Comparison of ENCODE assay signal across 14 cellular contexts in the genomic region with DNA sequence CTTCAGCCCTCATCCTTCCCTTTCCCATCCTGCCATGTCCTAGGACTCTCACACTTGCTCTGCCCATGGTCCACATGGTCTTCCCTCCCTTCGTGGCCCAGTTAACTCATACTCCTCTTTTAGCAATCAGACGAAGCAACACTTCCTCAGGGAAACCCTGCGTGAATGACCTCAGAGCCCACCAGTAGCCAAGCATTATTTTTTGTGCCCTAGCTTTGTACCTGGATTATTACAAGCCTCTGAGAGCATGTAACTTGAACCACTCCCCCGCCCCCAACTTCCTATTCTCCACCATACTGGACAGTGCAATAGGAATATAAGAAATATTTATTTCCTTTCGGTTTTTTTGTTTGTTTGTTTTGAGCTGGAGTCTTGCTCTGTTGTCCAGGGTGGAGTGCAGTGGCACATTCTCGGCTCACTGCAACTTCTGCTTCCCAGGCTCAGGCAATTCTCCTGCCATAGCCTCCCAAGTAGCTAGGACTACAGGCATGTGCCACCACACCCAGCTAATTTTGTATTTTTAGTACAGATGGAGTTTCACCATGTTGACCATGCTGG. TPM values are rescaled to one million over a fixed set of nuclear protein-coding genes. Genes with fewer than 3 reads are reported as not detected.
A peak's percentile ranks its signal among the peaks of the same experiment; 100 is the strongest.
DNase-seq lines count a peak whose midpoint lies in the region; ATAC-seq and TF ChIP-seq lines count a peak whose summit lies in the region.
"Had no signal": no experiment of that assay in that cellular context is flagged by ENCODE, and none has a peak within 500 bp of the region (broad histone marks: within the 10 kb centered on the region; RNA-seq: fewer than 3 reads in every experiment).

No MANE protein-coding gene starts in this region.

- H3K9me3 ChIP-seq in adipocyte (ENCODE audit: control insufficient read depth, low read length): no peaks in the 10 kb centered on the region
- H3K9me3 ChIP-seq in lower lobe of right lung: no peaks in the 10 kb centered on the region
- H3K9me3 ChIP-seq in testis: no peaks in the 10 kb centered on the region
- H3K9me3 ChIP-seq in upper lobe of right lung: no peaks in the 10 kb centered on the region
- H3K9me3 ChIP-seq: esophagus muscularis mucosa, thyroid gland had no signal

- DNase-seq in activated T-cell treated with anti-CD3 and anti-CD28 coated beads, Interleukin-2, amount 50 U/mL, for 4 hours: no peak
- no peak for DNase-seq in activated T-cell treated with anti-CD3 and anti-CD28 coated beads for 4 hours
- DNase-seq in adipocyte (ENCODE audit: low read depth): peak; percentile 16
- peak; percentile 50 for DNase-seq in lower lobe of right lung
- DNase-seq in testis: no peak
- DNase-seq in upper lobe of right lung: no peak
- no peak for DNase-seq in foreskin keratinocyte
- DNase-seq: activated effector memory CD4-positive, alpha-beta T cell treated with anti-CD3 and anti-CD28 coated beads, Interleukin-2, amount 50 U/mL, for 16 hours; cortex of kidney; NCI-H2081; thyroid gland had no signal

- no peaks in the 10 kb centered on the region for H3K27me3 Mint-ChIP-seq in activated T-cell treated with anti-CD3 and anti-CD28 coated beads, Interleukin-2, amount 50 U/mL, for 4 hours (ENCODE audit: low read depth)

- H3K9me3 Mint-ChIP-seq in activated T-cell treated with anti-CD3 and anti-CD28 coated beads, Interleukin-2, amount 50 U/mL, for 4 hours: no peaks in the 10 kb centered on the region

- H3K4me1 Mint-ChIP-seq in activated T-cell treated with anti-CD3 and anti-CD28 coated beads, Interleukin-2, amount 50 U/mL, for 4 hours (ENCODE audit: low read depth): peaks cover 21% of the 10 kb centered on the region

- H3K9ac ChIP-seq in adipocyte (ENCODE audit: low read length): peak overlapping the region; percentile 38

- no peak overlapping the region for H3K27ac ChIP-seq in lower lobe of right lung
- peak overlapping the region; percentile 57 to 91 for H3K27ac ChIP-seq in testis
- H3K27ac ChIP-seq in upper lobe of right lung: no peak overlapping the region
- no peak overlapping the region for H3K27ac ChIP-seq in foreskin keratinocyte
- H3K27ac ChIP-seq: thyroid gland had no signal

- TF ChIP-seq POLR2A in testis (IDR thresholded peaks at IDR 0.05): no peak

- H3K4me1 ChIP-seq in adipocyte (ENCODE audit: control insufficient read depth, insufficient read depth, low read length) (peaks cover 58% of the 10 kb centered on the region), lower lobe of right lung (peaks cover 35% of the 10 kb centered on the region), testis (peaks cover 32% of the 10 kb centered on the region), upper lobe of right lung (peaks cover 18% of the 10 kb centered on the region), foreskin keratinocyte (no peaks in the 10 kb centered on the region)

- no peaks in the 10 kb centered on the region for H3K36me3 Mint-ChIP-seq in activated T-cell treated with anti-CD3 and anti-CD28 coated beads, Interleukin-2, amount 50 U/mL, for 4 hours (ENCODE audit: insufficient read depth)

- no peak for TF ChIP-seq CTCF in lower lobe of right lung (IDR thresholded peaks at IDR 0.05)
- no peak for TF ChIP-seq CTCF in testis (IDR thresholded peaks at IDR 0.05)
- no peak for TF ChIP-seq CTCF in upper lobe of right lung (IDR thresholded peaks at IDR 0.05)
- no peak for TF ChIP-seq CTCF in foreskin keratinocyte (conservative IDR thresholded peaks at IDR 0.05)

- 64 to 71% methylated on average over 6 of the region's 6 CpGs for WGBS in testis, 2 donors

- H3K4me3 ChIP-seq in adipocyte (ENCODE audit: low read length) (peak overlapping the region; percentile 14), lower lobe of right lung (no peak overlapping the region), testis (no peak overlapping the region), upper lobe of right lung (no peak overlapping the region)
- H3K4me3 ChIP-seq: esophagus muscularis mucosa, thyroid gland had no signal

- H3K36me3 ChIP-seq in adipocyte (ENCODE audit: control insufficient read depth, insufficient read depth, low read length, severe bottlenecking) (no peaks in the 10 kb centered on the region), lower lobe of right lung (no peaks in the 10 kb centered on the region), testis (ENCODE audit: low read depth, missing control alignments) (no peaks in the 10 kb centered on the region), upper lobe of right lung (no peaks in the 10 kb centered on the region)
- H3K36me3 ChIP-seq: esophagus muscularis mucosa, thyroid gland had no signal

- no peaks in the 10 kb centered on the region for H3K27me3 ChIP-seq in adipocyte (replicated peaks; ENCODE audit: control insufficient read depth, insufficient read depth, low read length)
- H3K27me3 ChIP-seq in lower lobe of right lung (ENCODE audit: low read depth): no peaks in the 10 kb centered on the region
- H3K27me3 ChIP-seq in testis: no peaks in the 10 kb centered on the region
- H3K27me3 ChIP-seq in upper lobe of right lung: no peaks in the 10 kb centered on the region
- no peaks in the 10 kb centered on the region for H3K27me3 ChIP-seq in foreskin keratinocyte
- H3K27me3 ChIP-seq: esophagus muscularis mucosa, thyroid gland had no signal

- H3K4me3 Mint-ChIP-seq in activated T-cell treated with anti-CD3 and anti-CD28 coated beads, Interleukin-2, amount 50 U/mL, for 4 hours: peak overlapping the region; percentile 26

- no peak for ATAC-seq in activated T-cell treated with anti-CD3 and anti-CD28 coated beads, Interleukin-2, amount 50 U/mL, for 4 hours
- ATAC-seq in lower lobe of right lung: no peak
- no peak for ATAC-seq in upper lobe of right lung
- ATAC-seq in GM18909 (IDR thresholded peaks at IDR 0.05; ENCODE audit: poor library complexity, unreplicated experiment): no peak
- ATAC-seq in foreskin keratinocyte: no peak
- ATAC-seq: activated CD8-positive, alpha-beta T cell treated with anti-CD3 and anti-CD28 coated beads, Interleukin-2, amount 10 ng/mL, durations not matched to agents 7 days and 5 days had no signal

- intact Hi-C loops in lower lobe of right lung (cut with DNase I): no loop called here
- intact Hi-C loops in testis (cut with DNase I; ENCODE audit: low total_unique reads): no loop called here
- intact Hi-C loops in upper lobe of right lung (cut with DNase I): no loop called here

RNA-seq across cellular contexts. Expression of a gene that starts 2.9 kb away (rescaled TPM):
- 1 to 10 TPM; 5.8 to 8.6 (median 8.2) TPM for total RNA-seq in activated T-cell treated with anti-CD3 and anti-CD28 coated beads, Interleukin-2, amount 50 U/mL, for 4 hours
- total RNA-seq in lower lobe of right lung: 33.0 TPM
- 10 to 100 TPM; 67.5 to 84.3 TPM for total RNA-seq in testis
- polyA plus RNA-seq in testis (ENCODE audit: insufficient read depth, low read depth, low replicate concordance): 34.3 TPM
- 20.1 TPM for total RNA-seq in upper lobe of right lung
- total RNA-seq in foreskin keratinocyte: 7.1 and 7.3 TPM in 2 replicates
- polyA plus RNA-seq in foreskin keratinocyte: 5.4 and 6.1 TPM in 2 replicates

Comparison
In these comparisons a context has a peak if more than half of its experiments do, and no peak if none do; other contexts are left out.
1. DNase-seq: peak in adipocyte (single experiment) and lower lobe of right lung (single experiment); none in activated T-cell treated with anti-CD3 and anti-CD28 coated beads, Interleukin-2, amount 50 U/mL, for 4 hours (single experiment), activated T-cell treated with anti-CD3 and anti-CD28 coated beads for 4 hours (single experiment), testis (single experiment), upper lobe of right lung (single experiment) and foreskin keratinocyte (0 of 2).
2. H3K27ac ChIP-seq: peak in testis (2 of 2); none in lower lobe of right lung (single experiment), upper lobe of right lung (single experiment) and foreskin keratinocyte (single experiment).